ENCODE assay signal across 1 cellular context in genomic region chr2:48530033-48530804, GRCh38.
TF ChIP-seq lines count a peak whose summit lies in the region.

Gene STON1, plus strand, starts transcription at chr2:48530154. Its CDS starts 50,480 bp downstream, at chr2:48580634.

TF ChIP-seq in HepG2, 621 proteins besides CTCF, POLR2A, EP300 and RAD21 (continued from another document and continues in another):
- TF ChIP-seq TFDP2 (CRISPR knock-in tag; IDR thresholded peaks at IDR 0.05) (no peak), IRX3 (CRISPR knock-in tag; IDR thresholded peaks at IDR 0.05; ENCODE audit: borderline replicate concordance, low read depth) (no peak), AHDC1 (CRISPR knock-in tag; IDR thresholded peaks at IDR 0.05; ENCODE audit: borderline replicate concordance) (no peak), NFE2L1 (CRISPR knock-in tag; IDR thresholded peaks at IDR 0.05; ENCODE audit: borderline replicate concordance) (no peak), KDM5B (CRISPR knock-in tag; IDR thresholded peaks at IDR 0.05; ENCODE audit: borderline replicate concordance) (no peak), SPEN (CRISPR knock-in tag; IDR thresholded peaks at IDR 0.05; ENCODE audit: low read depth) (no peak), FOXA1 (IDR thresholded peaks at IDR 0.05) (no peak), FOXA1 (CRISPR knock-in tag; IDR thresholded peaks at IDR 0.05) (no peak), SYNCRIP (IDR thresholded peaks at IDR 0.05; ENCODE audit: insufficient read depth, low read depth, low read length) (no peak), NR3C1 (CRISPR knock-in tag; IDR thresholded peaks at IDR 0.05) (no peak), ZNF567 (CRISPR knock-in tag; IDR thresholded peaks at IDR 0.05; ENCODE audit: borderline replicate concordance) (no peak), RNF219 (CRISPR knock-in tag; IDR thresholded peaks at IDR 0.05) (no peak), ZNF646 (CRISPR knock-in tag; IDR thresholded peaks at IDR 0.05) (no peak), MZF1 (CRISPR knock-in tag; IDR thresholded peaks at IDR 0.05; ENCODE audit: borderline replicate concordance) (no peak), UBTF (CRISPR knock-in tag; IDR thresholded peaks at IDR 0.05) (peak; percentile 10; the same call in 1 of the 2 replicates), NFAT5 (CRISPR knock-in tag; IDR thresholded peaks at IDR 0.05) (no peak), ATF7 (IDR thresholded peaks at IDR 0.05) (no peak), ATF7 (CRISPR knock-in tag; IDR thresholded peaks at IDR 0.05) (no peak), ZNF7 (CRISPR knock-in tag; IDR thresholded peaks at IDR 0.05) (no peak), NR2F6 (IDR thresholded peaks at IDR 0.05) (no peak), NR2F6 (CRISPR knock-in tag; IDR thresholded peaks at IDR 0.05) (no peak), ZNF713 (CRISPR knock-in tag; IDR thresholded peaks at IDR 0.05) (no peak), SRSF9 (IDR thresholded peaks at IDR 0.05; ENCODE audit: borderline replicate concordance, insufficient read depth, low read depth, low read length, poor library complexity, severe bottlenecking) (no peak), HNRNPLL (IDR thresholded peaks at IDR 0.05; ENCODE audit: low read depth, low read length, poor library complexity, severe bottlenecking) (peak; percentile 37), ZNF383 (CRISPR knock-in tag; IDR thresholded peaks at IDR 0.05; ENCODE audit: borderline replicate concordance) (no peak), CBX5 (CRISPR knock-in tag; IDR thresholded peaks at IDR 0.05; ENCODE audit: borderline replicate concordance) (no peak), ZNF224 (CRISPR knock-in tag; IDR thresholded peaks at IDR 0.05) (no peak), ZNF83 (CRISPR knock-in tag; IDR thresholded peaks at IDR 0.05; ENCODE audit: borderline replicate concordance) (no peak)
